ENCODE assay signal across 8 cellular contexts in genomic region chr10:119209050-119209735, GRCh38. TPM values are rescaled to one million over a fixed set of nuclear protein-coding genes. Genes with fewer than 3 reads are reported as not detected.
DNase-seq lines count a peak whose midpoint lies in the region; ATAC-seq, FAIRE-seq and TF ChIP-seq lines count a peak whose summit lies in the region.

No MANE protein-coding gene starts in this region.

- H3K27me3 ChIP-seq in AG04450 (ENCODE audit: control insufficient read depth, insufficient read depth, low read length) (no peaks in the 10 kb centered on the region), SJCRH30 (no peaks in the 10 kb centered on the region), ovary (no peaks in the 10 kb centered on the region), upper lobe of right lung (no peaks in the 10 kb centered on the region)

- peak overlapping the region; percentile 88 for H3K27ac Mint-ChIP-seq in activated naive CD8-positive, alpha-beta T cell treated with anti-CD3 and anti-CD28 coated beads for 36 hours

- no peak for DNase-seq in AG04450 (ENCODE audit: low read depth, low spot score)
- no peak for DNase-seq in GM18507 (ENCODE audit: extremely low spot score, insufficient read length, low read depth)
- peak; percentile 48 to 74 for DNase-seq in SJCRH30
- DNase-seq in activated naive CD8-positive, alpha-beta T cell treated with anti-CD3 and anti-CD28 coated beads for 36 hours, result peak; percentile 54
- DNase-seq in Right ventricle myocardium inferior (ENCODE audit: missing footprints), result peak; percentile 85
- peak; percentile 72 to 87 (median 84) for DNase-seq in ovary
- DNase-seq in upper lobe of right lung, result peak; percentile 69
- DNase-seq in NCI-H2081 treated with DMSO at 0.1 percent for 48 hours (lab: John Stamatoyannopoulos, UW), result no peak

- H3K9me3 Mint-ChIP-seq in activated naive CD8-positive, alpha-beta T cell treated with anti-CD3 and anti-CD28 coated beads for 36 hours, result no peaks in the 10 kb centered on the region

- H3K4me3 ChIP-seq in AG04450 (ENCODE audit: low read depth, low read length) (peak overlapping the region; percentile 85), SJCRH30 (peak overlapping the region; percentile 78), ovary (peak overlapping the region; percentile 96), upper lobe of right lung (peak overlapping the region; percentile 87)

- peak; percentile 35 for TF ChIP-seq POLR2A in ovary (IDR thresholded peaks at IDR 0.05)

- H3K4me1 ChIP-seq in SJCRH30 (peaks cover 4% of the 10 kb centered on the region; the same call in 1 of the 2 replicates), ovary (ENCODE audit: insufficient read depth) (peaks cover 11% of the 10 kb centered on the region), upper lobe of right lung (peaks cover 49% of the 10 kb centered on the region)

- no peaks in the 10 kb centered on the region for H3K27me3 Mint-ChIP-seq in activated naive CD8-positive, alpha-beta T cell treated with anti-CD3 and anti-CD28 coated beads for 36 hours

- peaks cover 62% of the 10 kb centered on the region for H3K4me1 Mint-ChIP-seq in activated naive CD8-positive, alpha-beta T cell treated with anti-CD3 and anti-CD28 coated beads for 36 hours

- peak overlapping the region; percentile 89 for H3K4me3 Mint-ChIP-seq in activated naive CD8-positive, alpha-beta T cell treated with anti-CD3 and anti-CD28 coated beads for 36 hours

- H3K27ac ChIP-seq in AG04450 (ENCODE audit: low read depth, low read length) (peak overlapping the region; percentile 71), SJCRH30 (no peak overlapping the region), ovary (peak overlapping the region; percentile 22 to 98), upper lobe of right lung (peak overlapping the region; percentile 84)

- peak; percentile 76 for FAIRE-seq in GM18507 (lab: Jason Lieb, UNC)

- CTCF ChIA-PET in AG04450 (lab: Charles Lee), result interaction anchor here (0.6 to 3.7 kb wide), 42 partner anchors 10 to 633 kb away, joined by 3 to 27 read pairs (median 4); no protein-coding TSS in a partner anchor

- intact Hi-C loops in Right ventricle myocardium inferior (cut with DNase I) (loop anchor here (2.0 to 5.0 kb wide), 3 partner anchors 42 to 443 kb away; partner anchors contain the start of gene BAG3), ovary (cut with DNase I) (loop anchor here (2.0 to 10.0 kb wide), 7 partner anchors 42 to 234 kb away; no protein-coding TSS in a partner anchor), upper lobe of right lung (cut with DNase I) (no loop called here)

- ATAC-seq in Right ventricle myocardium inferior (no peak), upper lobe of right lung (peak; percentile 7)

- POLR2A ChIA-PET in AG04450 (lab: Yijun Ruan, JAX), result interaction anchor here (0.7 to 2.3 kb wide), 7 partner anchors 9 to 334 kb away, joined by 3 to 16 read pairs (median 6); no protein-coding TSS in a partner anchor

- no peak for TF ChIP-seq EP300 in ovary (IDR thresholded peaks at IDR 0.05)

- H3K36me3 Mint-ChIP-seq in activated naive CD8-positive, alpha-beta T cell treated with anti-CD3 and anti-CD28 coated beads for 36 hours, result peaks cover 5% of the 10 kb centered on the region

- TF ChIP-seq CTCF in AG04450 (IDR thresholded peaks at IDR 0.05; ENCODE audit: low read depth, low read length) (peak; percentile 92), ovary (IDR thresholded peaks at IDR 0.05) (peak; percentile 68 to 83 (median 83)), upper lobe of right lung (IDR thresholded peaks at IDR 0.05) (peak; percentile 81)

- H3K36me3 ChIP-seq in SJCRH30 (no peaks in the 10 kb centered on the region), ovary (no peaks in the 10 kb centered on the region), upper lobe of right lung (no peaks in the 10 kb centered on the region)

- 3 to 11% (median 6%) methylated on average over 15 of the region's 15 CpGs for WGBS in ovary, 3 donors

- no peaks in the 10 kb centered on the region; the same call in 1 of the 2 replicates for H3K9me3 ChIP-seq in AG04450 (ENCODE audit: control insufficient read depth, insufficient read depth, low read length)
- H3K9me3 ChIP-seq in SJCRH30 (replicated peaks), result no peaks in the 10 kb centered on the region
- H3K9me3 ChIP-seq in ovary, result no peaks in the 10 kb centered on the region
- H3K9me3 ChIP-seq in upper lobe of right lung, result no peaks in the 10 kb centered on the region

RNA-seq across cellular contexts. Expression of gene GRK5, which starts 1.8 kb away (rescaled TPM):
- polyA plus RNA-seq in AG04450 (2011; rRNA removed) (27.6 and 29.3 TPM in 2 replicates), ovary (10 to 100 TPM; 43.4 to 62.0 TPM)
- polyA minus RNA-seq in AG04450 (2011; rRNA and poly(A)+ RNA removed), result 20.3 and 24.3 TPM in 2 replicates
- 4.4 and 4.7 TPM in 2 replicates for total RNA-seq in SJCRH30 (2014; rRNA removed; shearing (Covaris generic))
- total RNA-seq in activated naive CD8-positive, alpha-beta T cell treated with anti-CD3 and anti-CD28 coated beads for 36 hours, result 10 to 100 TPM; 12.8 TPM
- total RNA-seq in Right ventricle myocardium inferior (48.6 TPM), ovary (100 to 1,000 TPM in 2 of 7 donors, 10 to 100 TPM in 4, 1 to 10 TPM in 1; 10.0 to 115 (median 36.9) TPM), upper lobe of right lung (83.5 TPM)

RNA-seq across cellular contexts. Expression of gene PRDX3, which starts 30.6 kb away (rescaled TPM):
- polyA plus RNA-seq in AG04450 (2011; rRNA removed) (296 and 373 TPM in 2 replicates), ovary (100 to 1,000 TPM in 1 of 2 donors, 10 to 100 TPM in 1; 90.3 to 159 TPM)
- polyA minus RNA-seq in AG04450 (2011; rRNA and poly(A)+ RNA removed), result 122 and 138 TPM in 2 replicates
- 235 and 239 TPM in 2 replicates for total RNA-seq in SJCRH30 (2014; rRNA removed; shearing (Covaris generic))
- 100 to 1,000 TPM; 232 to 249 TPM for total RNA-seq in activated naive CD8-positive, alpha-beta T cell treated with anti-CD3 and anti-CD28 coated beads for 36 hours
- total RNA-seq in Right ventricle myocardium inferior (285 TPM), ovary (100 to 1,000 TPM in 2 of 7 donors, 10 to 100 TPM in 5; 65.7 to 116 (median 79.0) TPM), upper lobe of right lung (76.7 TPM)

RNA-seq across cellular contexts. Expression of gene SFXN4, which starts 43.7 kb away (rescaled TPM):
- polyA plus RNA-seq in AG04450 (2011; rRNA removed) (14.3 and 17.1 TPM in 2 replicates), ovary (10 to 100 TPM; 18.9 to 25.8 TPM)
- 5.2 and 8.9 TPM in 2 replicates for polyA minus RNA-seq in AG04450 (2011; rRNA and poly(A)+ RNA removed)
- 31.4 and 32.1 TPM in 2 replicates for total RNA-seq in SJCRH30 (2014; rRNA removed; shearing (Covaris generic))
- total RNA-seq in activated naive CD8-positive, alpha-beta T cell treated with anti-CD3 and anti-CD28 coated beads for 36 hours, result 10 to 100 TPM; 63.4 to 63.8 TPM
- total RNA-seq in Right ventricle myocardium inferior (42.0 TPM), ovary (10 to 100 TPM; 11.8 to 54.9 (median 18.5) TPM), upper lobe of right lung (20.8 TPM)

Comparison
In these comparisons a context has a peak if more than half of its experiments do, and no peak if none do; other contexts are left out.
1. DNase-seq: peak in SJCRH30 (2 of 2), activated naive CD8-positive, alpha-beta T cell treated with anti-CD3 and anti-CD28 coated beads for 36 hours (single experiment), Right ventricle myocardium inferior (single experiment), ovary (5 of 5) and upper lobe of right lung (single experiment); none in AG04450 (single experiment), GM18507 (single experiment) and NCI-H2081 treated with DMSO at 0.1 percent for 48 hours (single experiment).
2. Peak in every context shown above with its lines, with median percentiles within 50 percentile points of each other: H3K4me3 ChIP-seq and CTCF ChIP-seq.